In the genomic region with DNA sequence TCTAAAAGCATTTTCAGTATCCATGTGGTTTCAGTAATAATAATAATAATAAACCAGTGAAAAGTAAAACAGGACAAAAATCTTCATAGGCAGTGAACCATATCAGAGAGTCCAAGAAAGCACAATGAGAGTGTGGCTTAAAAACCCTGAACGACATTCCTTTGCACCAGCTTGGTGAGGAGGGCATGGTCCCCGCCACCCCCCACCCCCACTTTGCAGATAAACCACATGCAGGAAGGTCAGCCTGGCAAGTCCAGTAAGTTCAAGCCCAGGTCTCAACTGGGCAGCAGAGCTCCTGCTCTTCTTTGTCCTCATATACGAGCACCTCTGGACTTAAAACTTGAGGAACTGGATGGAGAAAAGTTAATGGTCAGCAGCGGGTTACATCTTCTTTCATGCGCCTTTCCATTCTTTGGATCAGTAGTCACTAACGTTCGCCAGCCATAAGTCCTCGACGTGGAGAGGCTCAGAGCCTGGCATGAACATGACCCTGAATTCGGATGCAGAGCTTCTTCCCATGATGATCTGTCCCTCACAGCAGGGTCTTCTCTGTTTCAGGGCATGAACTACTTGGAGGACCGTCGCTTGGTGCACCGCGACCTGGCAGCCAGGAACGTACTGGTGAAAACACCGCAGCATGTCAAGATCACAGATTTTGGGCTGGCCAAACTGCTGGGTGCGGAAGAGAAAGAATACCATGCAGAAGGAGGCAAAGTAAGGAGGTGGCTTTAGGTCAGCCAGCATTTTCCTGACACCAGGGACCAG, we compare ENCODE assay signal across 25 cellular contexts.
DNase-seq lines count a peak whose midpoint lies in the region; ATAC-seq, FAIRE-seq and TF ChIP-seq lines count a peak whose summit lies in the region.
"Had no signal": no experiment of that assay in that cellular context is flagged by ENCODE, and none has a peak within 500 bp of the region (broad histone marks: within the 10 kb centered on the region; RNA-seq: fewer than 3 reads in every experiment).

No MANE protein-coding gene starts in this region.

- ATAC-seq in heart right ventricle (no peak), GM18498 (IDR thresholded peaks at IDR 0.05; ENCODE audit: unreplicated experiment) (no peak), HG03175 (IDR thresholded peaks at IDR 0.05; ENCODE audit: unreplicated experiment) (no peak)
- ATAC-seq: activated CD8-positive, alpha-beta T cell treated with anti-CD3 and anti-CD28 coated beads, Interleukin-2, amount 10 ng/mL, durations not matched to agents 7 days and 5 days; activated naive CD8-positive, alpha-beta T cell treated with anti-CD3 and anti-CD28 coated beads, Interleukin-2, amount 50 U/mL, for 24 hours had no signal

- H3K14ac ChIP-seq in H1 (ENCODE audit: insufficient read length) = no peak overlapping the region

- POLR2A ChIA-PET in H1 (lab: Charles Lee; ENCODE audit: partially characterized antibody) = interaction anchor here (1.3 kb wide), 1 partner anchor 17 kb away, joined by 3 read pairs; no protein-coding TSS in a partner anchor

- H3K36me3 ChIP-seq in left ventricle myocardium inferior (peaks cover 6% of the 10 kb centered on the region), heart right ventricle (peaks cover 0 to 14% (median 0%) of the 10 kb centered on the region in 9 donors), H1 (ENCODE audit: control insufficient read depth in 2 of 4, insufficient read depth in 4 of 4, low read length in 3 of 4) (no peaks in the 10 kb centered on the region), mesendoderm (ENCODE audit: control insufficient read depth, insufficient read depth, low read length) (no peaks in the 10 kb centered on the region), vagina (peaks cover 0 to 12% of the 10 kb centered on the region in 2 donors)

- H3K79me2 ChIP-seq in H1 (ENCODE audit: control insufficient read depth in 1 of 2, insufficient read depth in 2 of 2, low read length in 2 of 2) = no peaks in the 10 kb centered on the region
- H3K79me2 ChIP-seq in mesendoderm (ENCODE audit: control insufficient read depth, insufficient read depth, low read length) = no peaks in the 10 kb centered on the region

- H2BK120ac ChIP-seq in H1 (replicated peaks; ENCODE audit: low read depth, low read length) (no peak overlapping the region), mesendoderm (ENCODE audit: low read depth, low read length) (no peak overlapping the region)

- H3K27me3 ChIP-seq in left ventricle myocardium inferior (ENCODE audit: low read depth) = no peaks in the 10 kb centered on the region
- no peaks in the 10 kb centered on the region for H3K27me3 ChIP-seq in heart right ventricle
- no peaks in the 10 kb centered on the region; a peak in 2 of 7 replicates for H3K27me3 ChIP-seq in H1 (replicated peaks in 1 of 4; ENCODE audit: control insufficient read depth in 3 of 4, extremely low read depth in 1 of 4, insufficient read depth in 3 of 4, low read length in 3 of 4)
- H3K27me3 ChIP-seq in mesendoderm (ENCODE audit: insufficient read depth, low read length, poor library complexity) = no peaks in the 10 kb centered on the region
- no peaks in the 10 kb centered on the region for H3K27me3 ChIP-seq in vagina
- H3K27me3 ChIP-seq: dorsolateral prefrontal cortex, stomach, tibial nerve had no signal

- intact Hi-C loops in left ventricle myocardium inferior (cut with micrococcal nuclease) = no loop called here
- intact Hi-C loops in heart right ventricle (cut with DNase I) = loop anchor here in 1 of 10 donors (5.0 kb wide), 1 partner anchor 174 kb away; a partner anchor contains a TSS
- intact Hi-C loops in vagina (cut with DNase I) = no loop called here

- CTCF ChIA-PET in H1 (lab: Charles Lee; ENCODE audit: partially characterized antibody) = interaction anchor here (0.6 to 1.7 kb wide), 5 partner anchors 8 to 134 kb away, joined by 3 to 6 read pairs (median 3); no protein-coding TSS in a partner anchor

- H3K18ac ChIP-seq in H1 (ENCODE audit: extremely low read depth, low read length) (peak overlapping the region; percentile 78; the same call in 1 of the 2 replicates), mesendoderm (ENCODE audit: low read length) (no peak overlapping the region)

- no peaks in the 10 kb centered on the region for H4K20me1 ChIP-seq in H1 (replicated peaks in 1 of 2; ENCODE audit: control insufficient read depth in 1 of 2, insufficient read depth in 2 of 2, low read length in 2 of 2)

- no peak overlapping the region for H3K56ac ChIP-seq in H1 (replicated peaks; ENCODE audit: insufficient read length, low read depth, low read length)
- H3K56ac ChIP-seq in mesendoderm (ENCODE audit: low read length) = peak overlapping the region; percentile 3

- no peak overlapping the region for H3K4me3 ChIP-seq in left ventricle myocardium inferior
- no peak overlapping the region for H3K4me3 ChIP-seq in heart right ventricle
- no peak overlapping the region for H3K4me3 ChIP-seq in H1 (ENCODE audit: extremely low read depth in 1 of 4, insufficient read depth in 2 of 4, low read depth in 3 of 4, low read length in 4 of 4)
- no peak overlapping the region for H3K4me3 ChIP-seq in mesendoderm (ENCODE audit: low read length)
- no peak overlapping the region for H3K4me3 ChIP-seq in vagina
- H3K4me3 ChIP-seq: A549, dorsolateral prefrontal cortex, stomach, tibial nerve had no signal

- no peak for TF ChIP-seq RAD21 in H1 (IDR thresholded peaks at IDR 0.05 in 1 of 2, conservative IDR thresholded peaks at IDR 0.05 in 1 of 2; ENCODE audit: low read depth in 2 of 2, low read length in 2 of 2)

- H3K9me3 ChIP-seq in left ventricle myocardium inferior (replicated peaks) (no peaks in the 10 kb centered on the region), heart right ventricle (no peaks in the 10 kb centered on the region), H1 (ENCODE audit: insufficient read depth in 2 of 2, low read depth in 1 of 2, low read length in 1 of 2) (no peaks in the 10 kb centered on the region), vagina (no peaks in the 10 kb centered on the region)
- H3K9me3 ChIP-seq: A549, stomach, tibial nerve had no signal

- H3K23me2 ChIP-seq in H1 (ENCODE audit: low read depth, low read length) = no peaks in the 10 kb centered on the region

- no peak overlapping the region for H2AFZ ChIP-seq in H1 (ENCODE audit: low read length)

- FAIRE-seq in H1 (lab: Jason Lieb, UNC) = no peak
- FAIRE-seq: A549, HTR-8/SVneo had no signal

- H3K4me1 ChIP-seq in left ventricle myocardium inferior (peaks cover 51% of the 10 kb centered on the region), heart right ventricle (peaks cover 13 to 77% (median 33%) of the 10 kb centered on the region in 9 donors), H1 (replicated peaks in 1 of 4; ENCODE audit: control insufficient read depth in 3 of 4, insufficient read depth in 4 of 4, low read length in 3 of 4) (peaks cover 22 to 39% (median 37%) of the 10 kb centered on the region in 4 experiments), mesendoderm (ENCODE audit: control insufficient read depth, low read depth, low read length) (peaks cover 5% of the 10 kb centered on the region), vagina (peaks cover 24% of the 10 kb centered on the region)

- peak overlapping the region; percentile 31 for H3K27ac ChIP-seq in left ventricle myocardium inferior (replicated peaks)
- peak overlapping the region in 3 of 10 donors; percentile 22 to 68 (median 52) for H3K27ac ChIP-seq in heart right ventricle
- no peak overlapping the region for H3K27ac ChIP-seq in H1 (ENCODE audit: low read depth, low read length)
- no peak overlapping the region for H3K27ac ChIP-seq in mesendoderm (ENCODE audit: low read depth, low read length)
- H3K27ac ChIP-seq in vagina = peak overlapping the region; percentile 45

- H3K23ac ChIP-seq in H1 (ENCODE audit: insufficient read length) = no peak overlapping the region
- no peak overlapping the region for H3K23ac ChIP-seq in mesendoderm (ENCODE audit: low read length)

- TF ChIP-seq POLR2A in H1 (IDR thresholded peaks at IDR 0.05; ENCODE audit: control extremely low read depth in 1 of 2, low read depth in 2 of 2, low read length in 2 of 2) (no peak), vagina (IDR thresholded peaks at IDR 0.05) (no peak)

- H2AK5ac ChIP-seq in H1 (ENCODE audit: low read depth, low read length) (0 out of 2 replicates have a peak overlapping the region, but pooled peaks have one; percentile 94), mesendoderm (ENCODE audit: low read length) (no peak overlapping the region)

- no peak for TF ChIP-seq EP300 in H1 (IDR thresholded peaks at IDR 0.05; ENCODE audit: borderline replicate concordance in 1 of 2, low read depth in 2 of 2, low read length in 2 of 2)

- no peak for TF ChIP-seq CTCF in left ventricle myocardium inferior (IDR thresholded peaks at IDR 0.05; ENCODE audit: borderline replicate concordance)
- no peak for TF ChIP-seq CTCF in heart right ventricle (IDR thresholded peaks at IDR 0.05)
- TF ChIP-seq CTCF in H1 (IDR thresholded peaks at IDR 0.05; ENCODE audit: control extremely low read depth in 1 of 3, insufficient read depth in 1 of 3, low read depth in 1 of 3, low read length in 3 of 3) = no peak
- no peak for TF ChIP-seq CTCF in vagina (IDR thresholded peaks at IDR 0.05)

- H4K91ac ChIP-seq in H1 (replicated peaks; ENCODE audit: insufficient read length, low read length) = peak overlapping the region; percentile 47

- peak overlapping the region; percentile 88; the same call in 1 of the 2 replicates for H2BK12ac ChIP-seq in H1 (ENCODE audit: low read depth, low read length)

- H3K9ac ChIP-seq in H1 (replicated peaks in 1 of 4; ENCODE audit: extremely low read depth in 1 of 4, low read depth in 3 of 4, low read length in 3 of 4) (no peak overlapping the region; a peak in 1 of 7 replicates), mesendoderm (ENCODE audit: low read length) (no peak overlapping the region)

- H3K79me1 ChIP-seq in H1 (ENCODE audit: low read depth, low read length) (no peaks in the 10 kb centered on the region), mesendoderm (ENCODE audit: low read length) (no peaks in the 10 kb centered on the region)

- H2BK5ac ChIP-seq in H1 (ENCODE audit: low read depth, low read length) (peak overlapping the region; percentile 6; the same call in 1 of the 2 replicates), mesendoderm (ENCODE audit: low read length) (no peak overlapping the region)

- no peak overlapping the region for H4K5ac ChIP-seq in H1 (ENCODE audit: insufficient read length, low read depth, low read length)
- H4K5ac ChIP-seq in mesendoderm (ENCODE audit: low read length) = no peak overlapping the region

- H3K4me2 ChIP-seq in H1 (ENCODE audit: insufficient read depth in 1 of 2, low read depth in 2 of 2, low read length in 2 of 2) (no peak overlapping the region), mesendoderm (ENCODE audit: low read length) (no peak overlapping the region)
- H3K4me2 ChIP-seq: A549 had no signal

- no peak overlapping the region for H4K8ac ChIP-seq in H1 (ENCODE audit: extremely low read depth, insufficient read depth, low read length)
- no peak overlapping the region for H4K8ac ChIP-seq in mesendoderm (ENCODE audit: low read depth, low read length)

- WGBS in heart right ventricle, 2 donors = 93% methylated on average over 17 of the region's 17 CpGs
- WGBS in H1 (ENCODE audit: extremely low coverage in 1 of 2, insufficient coverage in 1 of 2, insufficient read length in 1 of 2, insufficient replicate concordance in 2 of 2, low coverage in 1 of 2, low lambda C conversion rate in 2 of 2, missing lambda C conversion rate in 1 of 2), 2 experiments = 81% methylated on average over 17 of the region's 17 CpGs; no CpG with 5 or more reads in 1 of the 2 experiments
- no CpG with 5 or more reads among the region's 17 CpGs for WGBS in mesendoderm (ENCODE audit: extremely low coverage, insufficient coverage, low lambda C conversion rate)

- H3K4ac ChIP-seq in H1 (replicated peaks; ENCODE audit: insufficient read length, low read depth, low read length) (peak overlapping the region; percentile 55), mesendoderm (ENCODE audit: low read depth, low read length) (no peak overlapping the region)

- peak overlapping the region; percentile 77 for H2BK20ac ChIP-seq in H1 (ENCODE audit: low read length)

- no peak for DNase-seq in left ventricle myocardium inferior
- DNase-seq in heart right ventricle = no peak
- DNase-seq in H1 (ENCODE audit: low read depth in 1 of 2, low spot score in 2 of 2) = no peak
- DNase-seq in mesendoderm = no peak
- peak; percentile 55 to 84 for DNase-seq in vagina (ENCODE audit: extremely low spot score in 2 of 2)
- DNase-seq in foreskin melanocyte = no peak
- DNase-seq: activated CD8-positive, alpha-beta T cell treated with anti-CD3 and anti-CD28 coated beads, Interleukin-2, amount 10 ng/mL, durations not matched to agents 7 days and 5 days; activated gamma-delta T cell treated with Interleukin-2 at 50 U/mL for 16 hours; activated naive CD8-positive, alpha-beta T cell treated with anti-CD3 and anti-CD28 coated beads, Interleukin-2, amount 50 U/mL, for 24 hours; activated T-cell treated with anti-CD3 and anti-CD28 coated beads, Interleukin-2, amount 50 U/mL, for 24 hours; DMS153; dorsolateral prefrontal cortex; KG1; mesenchymal stem cell; NCI-H1436; NCI-H2107; NCI-H446; NCI-H82; RPMI8226; stomach had no signal

- H2BK15ac ChIP-seq in H1 (ENCODE audit: low read length) (no peak overlapping the region), mesendoderm (replicated peaks; ENCODE audit: low read depth) (no peak overlapping the region)

Comparison
In these comparisons a context has a peak if more than half of its experiments do, and no peak if none do; other contexts are left out.
1. DNase-seq: peak in vagina (2 of 2); none in left ventricle myocardium inferior (single experiment), heart right ventricle (0 of 2), H1 (0 of 2), mesendoderm (single experiment) and foreskin melanocyte (single experiment).
2. H3K27ac ChIP-seq: peak in left ventricle myocardium inferior (single experiment) and vagina (single experiment); none in H1 (single experiment) and mesendoderm (single experiment).